Comparison of ENCODE assay signal across 25 cellular contexts in the genomic region with DNA sequence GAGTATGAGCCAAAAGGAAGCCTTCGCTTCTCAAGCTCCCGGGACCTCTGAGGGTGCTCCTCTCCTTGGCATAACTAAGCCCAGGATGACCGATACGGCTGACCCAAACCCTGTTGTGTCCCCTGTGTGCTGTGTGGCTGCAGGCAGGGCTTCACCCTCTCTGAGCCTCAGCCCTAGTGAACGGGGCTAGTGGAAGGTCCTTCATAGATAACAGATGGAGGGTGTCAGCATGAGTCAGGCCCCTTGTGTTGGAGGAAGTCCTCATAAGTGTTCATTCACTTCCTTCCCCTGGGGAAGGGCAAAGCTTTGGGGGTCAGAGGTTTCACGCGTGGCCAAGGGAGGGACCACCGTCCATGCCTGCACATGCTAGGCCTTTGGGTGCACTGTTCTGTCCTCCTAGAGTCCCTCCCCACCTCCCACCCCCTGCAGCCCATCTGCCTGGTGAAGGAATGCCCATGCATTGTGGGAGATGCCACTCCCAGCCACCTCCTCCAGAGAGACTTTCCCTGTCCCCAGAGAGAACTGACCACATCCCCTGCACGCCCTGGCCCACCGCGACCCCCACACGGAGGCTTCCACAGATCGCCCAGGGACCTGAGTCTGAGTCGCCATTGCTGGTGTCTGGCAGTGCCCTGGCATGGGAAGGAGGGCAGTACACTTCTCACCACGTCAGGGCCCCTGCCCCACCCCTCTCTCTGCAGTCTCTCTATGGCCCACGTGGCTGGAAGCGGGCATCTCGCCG. TPM values are rescaled to one million over a fixed set of nuclear protein-coding genes. Genes with fewer than 3 reads are reported as not detected.
DNase-seq lines count a peak whose midpoint lies in the region; ATAC-seq, FAIRE-seq and TF ChIP-seq lines count a peak whose summit lies in the region.
"Had no signal": no experiment of that assay in that cellular context is flagged by ENCODE, and none has a peak within 500 bp of the region (broad histone marks: within the 10 kb centered on the region; RNA-seq: fewer than 3 reads in every experiment).

No MANE protein-coding gene starts in this region.

- CTCF ChIA-PET in HEK293 (lab: Yijun Ruan, JAX), result no interaction called here

- H3K36me3 Mint-ChIP-seq in astrocyte (ENCODE audit: low read depth, unreplicated experiment), result no peaks in the 10 kb centered on the region
- peaks cover 12% of the 10 kb centered on the region for H3K36me3 Mint-ChIP-seq in nephron progenitor cell (ENCODE audit: low read depth)
- H3K36me3 Mint-ChIP-seq: activated naive CD8-positive, alpha-beta T cell treated with anti-CD3 and anti-CD28 coated beads for 36 hours; CD8-positive, alpha-beta memory T cell; stimulated activated memory B cell treated with anti-CD40 and anti-IgM and Interleukin-4, amounts not matched to agents 10 μg/mL and 1 μg/mL and 100 μg/mL, for 72 hours; T-cell had no signal

- H4K20me1 ChIP-seq in astrocyte (ENCODE audit: insufficient read depth, low read length), result no peaks in the 10 kb centered on the region

- no peak overlapping the region for H3K4me3 Mint-ChIP-seq in astrocyte (ENCODE audit: unreplicated experiment)
- no peak overlapping the region for H3K4me3 Mint-ChIP-seq in nephron progenitor cell
- H3K4me3 Mint-ChIP-seq: activated naive CD8-positive, alpha-beta T cell treated with anti-CD3 and anti-CD28 coated beads for 36 hours; CD8-positive, alpha-beta memory T cell; stimulated activated memory B cell treated with anti-CD40 and anti-IgM and Interleukin-4, amounts not matched to agents 10 μg/mL and 1 μg/mL and 100 μg/mL, for 72 hours; T-cell had no signal

- H3K9me3 ChIP-seq in HEK293 (ENCODE audit: control insufficient read depth, insufficient read depth, low read depth, low read length) (peaks cover 2% of the 10 kb centered on the region), astrocyte (ENCODE audit: insufficient read depth, low read depth, low read length) (no peaks in the 10 kb centered on the region)
- H3K9me3 ChIP-seq: SJCRH30 had no signal

- H3K4me3 ChIP-seq in HEK293 (ENCODE audit: low read depth, low read length), result no peak overlapping the region
- no peak overlapping the region for H3K4me3 ChIP-seq in astrocyte (ENCODE audit: insufficient read depth, low read depth, low read length)
- H3K4me3 ChIP-seq: SJCRH30, smooth muscle cell had no signal

- peaks cover 11% of the 10 kb centered on the region for H3K27me3 Mint-ChIP-seq in astrocyte (ENCODE audit: low read depth, unreplicated experiment)
- no peaks in the 10 kb centered on the region for H3K27me3 Mint-ChIP-seq in nephron progenitor cell (ENCODE audit: low read depth, poor library complexity)
- H3K27me3 Mint-ChIP-seq: activated naive CD8-positive, alpha-beta T cell treated with anti-CD3 and anti-CD28 coated beads for 36 hours had no signal

- POLR2A ChIA-PET in HEK293 (lab: Yijun Ruan, JAX), result no interaction called here

- no peaks in the 10 kb centered on the region for H3K36me3 ChIP-seq in HEK293 (ENCODE audit: control insufficient read depth in 2 of 2, insufficient read depth in 1 of 2, low read length in 2 of 2)
- H3K36me3 ChIP-seq in astrocyte (ENCODE audit: insufficient read depth, low read length), result no peaks in the 10 kb centered on the region
- H3K36me3 ChIP-seq: SJCRH30 had no signal

- peaks cover 8% of the 10 kb centered on the region for H3K9me3 Mint-ChIP-seq in astrocyte (ENCODE audit: unreplicated experiment)
- H3K9me3 Mint-ChIP-seq in nephron progenitor cell, result peaks cover 21% of the 10 kb centered on the region

- H2AFZ ChIP-seq in astrocyte (ENCODE audit: low read depth, low read length), result peak overlapping the region; percentile 34

- H3K4me1 ChIP-seq in HEK293 (ENCODE audit: control insufficient read depth, insufficient read depth, low read length) (no peaks in the 10 kb centered on the region), astrocyte (ENCODE audit: insufficient read depth, low read length) (peaks cover 4% of the 10 kb centered on the region)
- H3K4me1 ChIP-seq: SJCRH30 had no signal

- no peak overlapping the region for H3K27ac Mint-ChIP-seq in astrocyte (ENCODE audit: unreplicated experiment)
- peak overlapping the region; percentile 39 for H3K27ac Mint-ChIP-seq in nephron progenitor cell
- H3K27ac Mint-ChIP-seq: activated naive CD8-positive, alpha-beta T cell treated with anti-CD3 and anti-CD28 coated beads for 36 hours; stimulated activated memory B cell treated with anti-CD40 and anti-IgM and Interleukin-4, amounts not matched to agents 10 μg/mL and 1 μg/mL and 100 μg/mL, for 72 hours; T-cell had no signal

- no peak for TF ChIP-seq CTCF in HEK293 (tag by site-specific recombination; IDR thresholded peaks at IDR 0.05)
- TF ChIP-seq CTCF in astrocyte (IDR thresholded peaks at IDR 0.05; ENCODE audit: insufficient read depth, low read depth, low read length), result no peak
- no peak for TF ChIP-seq CTCF in nephron progenitor cell (IDR thresholded peaks at IDR 0.05)

- H3K27ac ChIP-seq in HEK293 (ENCODE audit: extremely low read depth, low read depth, low read length) (no peak overlapping the region), astrocyte (ENCODE audit: low read depth, low read length) (no peak overlapping the region)
- H3K27ac ChIP-seq: HL-60, SJCRH30 had no signal

- H3K27me3 ChIP-seq in astrocyte (ENCODE audit: insufficient read depth, low read length), result no peaks in the 10 kb centered on the region
- H3K27me3 ChIP-seq: SJCRH30 had no signal

- peaks cover 3% of the 10 kb centered on the region for H3K4me1 Mint-ChIP-seq in astrocyte (ENCODE audit: low read depth, unreplicated experiment)
- H3K4me1 Mint-ChIP-seq in nephron progenitor cell, result peaks cover 63% of the 10 kb centered on the region
- H3K4me1 Mint-ChIP-seq: activated naive CD8-positive, alpha-beta T cell treated with anti-CD3 and anti-CD28 coated beads for 36 hours; CD8-positive, alpha-beta memory T cell; T-cell had no signal

- H3K9ac ChIP-seq in astrocyte (ENCODE audit: low read length), result no peak overlapping the region

- ATAC-seq in HG02678 (IDR thresholded peaks at IDR 0.05; ENCODE audit: unreplicated experiment), result no peak
- ATAC-seq: Panc1, T-cell had no signal

- no peak for FAIRE-seq in astrocyte (lab: Jason Lieb, UNC)

- no peaks in the 10 kb centered on the region for H3K79me2 ChIP-seq in astrocyte (ENCODE audit: insufficient read depth, low read length)

- peak; percentile 51 for DNase-seq in Daoy (ENCODE audit: low read depth)
- DNase-seq in astrocyte (ENCODE audit: low read depth), result no peak
- no peak for DNase-seq in nephron progenitor cell
- DNase-seq in iPS-NIHi7 (ENCODE audit: extremely low spot score), result no peak
- no peak for DNase-seq in NCI-H2081 (lab: John Stamatoyannopoulos, UW)
- DNase-seq in NCI-H1436 treated with DMSO at 0.1 percent for 48 hours (lab: John Stamatoyannopoulos, UW), result no peak
- DNase-seq: activated CD4-positive, alpha-beta T cell treated with anti-CD3 and anti-CD28 coated beads, Interleukin-2, amount 50 U/mL, for 1 hour; activated CD8-positive, alpha-beta memory T cell treated with anti-CD3 and anti-CD28 coated beads, Interleukin-2, amount 50 U/mL, for 48 hours; activated naive CD8-positive, alpha-beta T cell treated with anti-CD3 and anti-CD28 coated beads for 36 hours; CD8-positive, alpha-beta memory T cell; cerebellar nuclear complex; foreskin melanocyte; hippocampal formation; MM.1S; NCI-H1930; NCI-H345; SJCRH30; T-cell had no signal

- no peak overlapping the region for H3K4me2 ChIP-seq in astrocyte (ENCODE audit: low read length)
- H3K4me2 ChIP-seq: smooth muscle cell had no signal

TF ChIP-seq in HEK293, 187 proteins besides CTCF, POLR2A, EP300 and RAD21 (continues in another document):
- TF ChIP-seq TRIM28 (IDR thresholded peaks at IDR 0.05; ENCODE audit: borderline replicate concordance, low read length) (no peak), ZNF768 (tag by site-specific recombination; IDR thresholded peaks at IDR 0.05) (0 out of 2 replicates have a peak, but pooled peaks have one; percentile 12), ZNF157 (tag by site-specific recombination; IDR thresholded peaks at IDR 0.05) (peak; percentile 96), GLIS1 (tag by site-specific recombination; IDR thresholded peaks at IDR 0.05) (peak; percentile 23; the same call in 1 of the 2 replicates), ZNF777 (tag by site-specific recombination; IDR thresholded peaks at IDR 0.05; ENCODE audit: borderline replicate concordance) (no peak), ZNF140 (tag by site-specific recombination; IDR thresholded peaks at IDR 0.05) (no peak)
- TF ChIP-seq, protein P1, sequence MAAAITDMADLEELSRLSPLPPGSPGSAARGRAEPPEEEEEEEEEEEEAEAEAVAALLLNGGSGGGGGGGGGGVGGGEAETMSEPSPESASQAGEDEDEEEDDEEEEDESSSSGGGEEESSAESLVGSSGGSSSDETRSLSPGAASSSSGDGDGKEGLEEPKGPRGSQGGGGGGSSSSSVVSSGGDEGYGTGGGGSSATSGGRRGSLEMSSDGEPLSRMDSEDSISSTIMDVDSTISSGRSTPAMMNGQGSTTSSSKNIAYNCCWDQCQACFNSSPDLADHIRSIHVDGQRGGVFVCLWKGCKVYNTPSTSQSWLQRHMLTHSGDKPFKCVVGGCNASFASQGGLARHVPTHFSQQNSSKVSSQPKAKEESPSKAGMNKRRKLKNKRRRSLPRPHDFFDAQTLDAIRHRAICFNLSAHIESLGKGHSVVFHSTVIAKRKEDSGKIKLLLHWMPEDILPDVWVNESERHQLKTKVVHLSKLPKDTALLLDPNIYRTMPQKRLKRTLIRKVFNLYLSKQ (tag by site-specific recombination; IDR thresholded peaks at IDR 0.05; ENCODE audit: borderline replicate concordance), result no peak
- TF ChIP-seq, protein P2, sequence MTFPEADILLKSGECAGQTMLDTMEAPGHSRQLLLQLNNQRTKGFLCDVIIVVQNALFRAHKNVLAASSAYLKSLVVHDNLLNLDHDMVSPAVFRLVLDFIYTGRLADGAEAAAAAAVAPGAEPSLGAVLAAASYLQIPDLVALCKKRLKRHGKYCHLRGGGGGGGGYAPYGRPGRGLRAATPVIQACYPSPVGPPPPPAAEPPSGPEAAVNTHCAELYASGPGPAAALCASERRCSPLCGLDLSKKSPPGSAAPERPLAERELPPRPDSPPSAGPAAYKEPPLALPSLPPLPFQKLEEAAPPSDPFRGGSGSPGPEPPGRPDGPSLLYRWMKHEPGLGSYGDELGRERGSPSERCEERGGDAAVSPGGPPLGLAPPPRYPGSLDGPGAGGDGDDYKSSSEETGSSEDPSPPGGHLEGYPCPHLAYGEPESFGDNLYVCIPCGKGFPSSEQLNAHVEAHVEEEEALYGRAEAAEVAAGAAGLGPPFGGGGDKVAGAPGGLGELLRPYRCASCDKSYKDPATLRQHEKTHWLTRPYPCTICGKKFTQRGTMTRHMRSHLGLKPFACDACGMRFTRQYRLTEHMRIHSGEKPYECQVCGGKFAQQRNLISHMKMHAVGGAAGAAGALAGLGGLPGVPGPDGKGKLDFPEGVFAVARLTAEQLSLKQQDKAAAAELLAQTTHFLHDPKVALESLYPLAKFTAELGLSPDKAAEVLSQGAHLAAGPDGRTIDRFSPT (tag by site-specific recombination; IDR thresholded peaks at IDR 0.05), result no peak

RNA-seq across cellular contexts. Expression of a gene that starts 21.3 kb away (rescaled TPM):
- total RNA-seq in Daoy (2014; rRNA removed; shearing (Covaris generic)), result 6.8 and 8.7 TPM in 2 replicates
- 0.26 and 0.36 TPM in 2 replicates for total RNA-seq in astrocyte
- total RNA-seq: activated naive CD8-positive, alpha-beta T cell treated with anti-CD3 and anti-CD28 coated beads for 36 hours; CD8-positive, alpha-beta memory T cell; epithelial cell of proximal tubule; SJCRH30 had no signal
